Comparison of ENCODE assay signal across 18 cellular contexts in the genomic region with DNA sequence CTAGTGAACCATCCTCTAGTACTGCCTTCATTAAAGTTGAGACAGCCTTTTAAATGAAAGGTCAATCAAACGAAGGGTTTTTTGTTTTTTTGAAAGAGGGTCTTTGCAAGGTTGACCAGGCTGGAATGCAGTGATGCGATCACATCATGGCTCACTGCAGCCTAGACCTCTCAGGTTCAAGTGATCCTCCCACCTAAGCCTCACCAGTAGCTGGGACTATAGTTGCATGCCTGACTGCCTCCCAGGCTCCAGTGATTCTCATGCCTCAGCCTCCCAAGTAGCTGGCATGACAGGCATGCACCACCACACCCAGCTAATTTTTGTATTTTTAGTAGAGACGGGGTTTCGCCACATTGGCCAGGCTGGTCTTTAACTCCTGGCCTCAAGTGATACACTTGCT.
A peak's percentile ranks its signal among the peaks of the same experiment; 100 is the strongest.
DNase-seq lines count a peak whose midpoint lies in the region; ATAC-seq and TF ChIP-seq lines count a peak whose summit lies in the region.
"Had no signal": no experiment of that assay in that cellular context is flagged by ENCODE, and none has a peak within 500 bp of the region (broad histone marks: within the 10 kb centered on the region; RNA-seq: fewer than 3 reads in every experiment).

No MANE protein-coding gene starts in this region.

- H3K4me3 Mint-ChIP-seq in type B pancreatic cell, result no peak overlapping the region
- no peak overlapping the region for H3K4me3 Mint-ChIP-seq in activated CD4-positive, alpha-beta T cell treated with anti-CD3 and anti-CD28 coated beads for 36 hours
- H3K4me3 Mint-ChIP-seq: B cell; CD4-positive, alpha-beta memory T cell; HFFc6 had no signal

- no peak overlapping the region for H3K27ac Mint-ChIP-seq in type B pancreatic cell
- H3K27ac Mint-ChIP-seq in activated CD4-positive, alpha-beta T cell treated with anti-CD3 and anti-CD28 coated beads for 36 hours, result no peak overlapping the region
- H3K27ac Mint-ChIP-seq: B cell; CD4-positive, alpha-beta memory T cell; HFFc6 had no signal

- H3K27me3 Mint-ChIP-seq in type B pancreatic cell, result no peaks in the 10 kb centered on the region
- peaks cover 2% of the 10 kb centered on the region for H3K27me3 Mint-ChIP-seq in activated CD4-positive, alpha-beta T cell treated with anti-CD3 and anti-CD28 coated beads for 36 hours
- H3K27me3 Mint-ChIP-seq: B cell had no signal

- TF ChIP-seq CTCF in type B pancreatic cell (conservative IDR thresholded peaks at IDR 0.05) (no peak), heart left ventricle (IDR thresholded peaks at IDR 0.05) (no peak), colonic mucosa (IDR thresholded peaks at IDR 0.05) (no peak)

- H3K9me3 Mint-ChIP-seq in type B pancreatic cell, result no peaks in the 10 kb centered on the region
- no peaks in the 10 kb centered on the region for H3K9me3 Mint-ChIP-seq in activated CD4-positive, alpha-beta T cell treated with anti-CD3 and anti-CD28 coated beads for 36 hours (ENCODE audit: low read depth)
- H3K9me3 Mint-ChIP-seq: CD4-positive, alpha-beta memory T cell; HFFc6 had no signal

- H3K36me3 Mint-ChIP-seq in type B pancreatic cell, result peaks cover 24% of the 10 kb centered on the region
- H3K36me3 Mint-ChIP-seq in activated CD4-positive, alpha-beta T cell treated with anti-CD3 and anti-CD28 coated beads for 36 hours (ENCODE audit: low read depth), result no peaks in the 10 kb centered on the region
- H3K36me3 Mint-ChIP-seq: CD4-positive, alpha-beta memory T cell had no signal

- no peaks in the 10 kb centered on the region for H4K20me1 ChIP-seq in Karpas-422 (ENCODE audit: insufficient read depth, low read depth, low read length)

- H3K79me2 ChIP-seq in Karpas-422 (ENCODE audit: low read length), result no peaks in the 10 kb centered on the region

- H3K27ac ChIP-seq in Karpas-422 (ENCODE audit: low read length) (no peak overlapping the region), heart left ventricle (no peak overlapping the region), colonic mucosa (no peak overlapping the region)
- H3K27ac ChIP-seq: HL-60 had no signal

- H3K4me3 ChIP-seq in Karpas-422 (ENCODE audit: low read length) (no peak overlapping the region), heart left ventricle (no peak overlapping the region), colonic mucosa (no peak overlapping the region)
- H3K4me3 ChIP-seq: K562 had no signal

- intact Hi-C loops in heart left ventricle (cut with DNase I) (no loop called here), colonic mucosa (cut with DNase I) (no loop called here)
- intact Hi-C loops in activated CD4-positive, alpha-beta T cell treated with anti-CD3 and anti-CD28 coated beads for 36 hours (cut with DNase I, micrococcal nuclease), result no loop called here

- H3K36me3 ChIP-seq in Karpas-422 (ENCODE audit: insufficient read depth, low read length) (no peaks in the 10 kb centered on the region), heart left ventricle (peaks cover 0 to 29% (median 8%) of the 10 kb centered on the region in 9 donors), colonic mucosa (no peaks in the 10 kb centered on the region)

- POLR2A ChIA-PET in activated CD4-positive, alpha-beta T cell treated with anti-CD3 and anti-CD28 coated beads for 36 hours (lab: Charles Lee), result no interaction called here

- DNase-seq in Caki2 (ENCODE audit: low read depth) (peak; percentile 60), Karpas-422 (peak; percentile 57), kidney tubule cell (ENCODE audit: low spot score) (peak; percentile 81), type B pancreatic cell (ENCODE audit: extremely low spot score, unreplicated experiment) (peak; percentile 27), heart left ventricle (no peak), colonic mucosa (no peak)
- DNase-seq in activated CD4-positive, alpha-beta T cell treated with anti-CD3 and anti-CD28 coated beads for 36 hours, result no peak
- DNase-seq: 8988T; C1 segment of cervical spinal cord; CD4-positive, alpha-beta memory T cell; DMS153; DMS79 treated with DMSO at 0.1 percent for 48 hours; EL; HCEC 1CT; HFFc6 had no signal

- H3K4me1 ChIP-seq in Karpas-422 (ENCODE audit: low read length) (peaks cover 5% of the 10 kb centered on the region; the same call in 1 of the 2 replicates), heart left ventricle (no peaks in the 10 kb centered on the region), colonic mucosa (no peaks in the 10 kb centered on the region)

- H3K4me1 Mint-ChIP-seq in type B pancreatic cell (ENCODE audit: unreplicated experiment), result no peaks in the 10 kb centered on the region
- no peaks in the 10 kb centered on the region for H3K4me1 Mint-ChIP-seq in activated CD4-positive, alpha-beta T cell treated with anti-CD3 and anti-CD28 coated beads for 36 hours
- H3K4me1 Mint-ChIP-seq: B cell; CD4-positive, alpha-beta memory T cell had no signal

- no peak for TF ChIP-seq POLR2A in heart left ventricle (IDR thresholded peaks at IDR 0.05)

- in situ Hi-C loops in Caki2 (cut with HindIII; ENCODE audit: low pct_unique_long_range_greater_than_20kb, low sequenced_read_pairs), result no loop called here

- H3K9ac ChIP-seq in Karpas-422 (ENCODE audit: low read length) (no peak overlapping the region), colonic mucosa (ENCODE audit: low read depth in 2 of 2, low read length in 2 of 2) (no peak overlapping the region)

- H3K27me3 ChIP-seq in Karpas-422 (ENCODE audit: low read length) (no peaks in the 10 kb centered on the region), heart left ventricle (no peaks in the 10 kb centered on the region), colonic mucosa (no peaks in the 10 kb centered on the region)

- no peak for ATAC-seq in heart left ventricle
- ATAC-seq in activated CD4-positive, alpha-beta T cell treated with anti-CD3 and anti-CD28 coated beads for 36 hours, result no peak

- H3K9me3 ChIP-seq in Karpas-422 (ENCODE audit: low read length) (no peaks in the 10 kb centered on the region), heart left ventricle (no peaks in the 10 kb centered on the region), colonic mucosa (no peaks in the 10 kb centered on the region)

- no peak overlapping the region for H2AFZ ChIP-seq in Karpas-422 (ENCODE audit: low read length)

- H3K9me2 ChIP-seq in Karpas-422 (replicated peaks; ENCODE audit: insufficient read depth, low read length), result no peaks in the 10 kb centered on the region

- H3K4me2 ChIP-seq in Karpas-422 (ENCODE audit: low read depth, low read length, poor library complexity, severe bottlenecking), result no peak overlapping the region

- CTCF ChIA-PET in activated CD4-positive, alpha-beta T cell treated with anti-CD3 and anti-CD28 coated beads for 36 hours (lab: Charles Lee), result no interaction called here

- 85 to 97% (median 94%) methylated on average over 4 of the region's 4 CpGs for WGBS in heart left ventricle, 4 donors

Comparison
In these comparisons a context has a peak if more than half of its experiments do, and no peak if none do; other contexts are left out.
1. DNase-seq: peak in Caki2 (single experiment), Karpas-422 (single experiment), kidney tubule cell (single experiment) and type B pancreatic cell (single experiment); none in heart left ventricle (0 of 5), activated CD4-positive, alpha-beta T cell treated with anti-CD3 and anti-CD28 coated beads for 36 hours (single experiment) and colonic mucosa (single experiment).